Comparison of ENCODE assay signal across 2 cellular contexts in genomic region chr11:64001552-64002427, GRCh38.
TF ChIP-seq lines count a peak whose summit lies in the region.

No MANE protein-coding gene starts in this region.

TF ChIP-seq in WTC11, 78 proteins besides CTCF, POLR2A, EP300 and RAD21:
- TF ChIP-seq, protein P1, sequence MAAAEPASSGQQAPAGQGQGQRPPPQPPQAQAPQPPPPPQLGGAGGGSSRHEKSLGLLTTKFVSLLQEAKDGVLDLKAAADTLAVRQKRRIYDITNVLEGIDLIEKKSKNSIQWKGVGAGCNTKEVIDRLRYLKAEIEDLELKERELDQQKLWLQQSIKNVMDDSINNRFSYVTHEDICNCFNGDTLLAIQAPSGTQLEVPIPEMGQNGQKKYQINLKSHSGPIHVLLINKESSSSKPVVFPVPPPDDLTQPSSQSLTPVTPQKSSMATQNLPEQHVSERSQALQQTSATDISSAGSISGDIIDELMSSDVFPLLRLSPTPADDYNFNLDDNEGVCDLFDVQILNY (CRISPR knock-in tag; IDR thresholded peaks at IDR 0.05), result no peak
- TF ChIP-seq, protein P2, sequence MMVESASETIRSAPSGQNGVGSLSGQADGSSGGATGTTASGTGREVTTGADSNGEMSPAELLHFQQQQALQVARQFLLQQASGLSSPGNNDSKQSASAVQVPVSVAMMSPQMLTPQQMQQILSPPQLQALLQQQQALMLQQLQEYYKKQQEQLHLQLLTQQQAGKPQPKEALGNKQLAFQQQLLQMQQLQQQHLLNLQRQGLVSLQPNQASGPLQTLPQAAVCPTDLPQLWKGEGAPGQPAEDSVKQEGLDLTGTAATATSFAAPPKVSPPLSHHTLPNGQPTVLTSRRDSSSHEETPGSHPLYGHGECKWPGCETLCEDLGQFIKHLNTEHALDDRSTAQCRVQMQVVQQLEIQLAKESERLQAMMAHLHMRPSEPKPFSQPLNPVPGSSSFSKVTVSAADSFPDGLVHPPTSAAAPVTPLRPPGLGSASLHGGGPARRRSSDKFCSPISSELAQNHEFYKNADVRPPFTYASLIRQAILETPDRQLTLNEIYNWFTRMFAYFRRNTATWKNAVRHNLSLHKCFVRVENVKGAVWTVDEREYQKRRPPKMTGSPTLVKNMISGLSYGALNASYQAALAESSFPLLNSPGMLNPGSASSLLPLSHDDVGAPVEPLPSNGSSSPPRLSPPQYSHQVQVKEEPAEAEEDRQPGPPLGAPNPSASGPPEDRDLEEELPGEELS (CRISPR knock-in tag; IDR thresholded peaks at IDR 0.05), result no peak
- no peak for TF ChIP-seq GRHL2 (CRISPR knock-in tag; IDR thresholded peaks at IDR 0.05; ENCODE audit: insufficient replicate concordance, severe bottlenecking)
- TF ChIP-seq CREM (CRISPR knock-in tag; IDR thresholded peaks at IDR 0.05), result no peak
- TF ChIP-seq E2F4 (CRISPR knock-in tag; IDR thresholded peaks at IDR 0.05; ENCODE audit: borderline replicate concordance, low read depth), result no peak
- no peak for TF ChIP-seq JAZF1 (CRISPR knock-in tag; IDR thresholded peaks at IDR 0.05)
- no peak for TF ChIP-seq FOXJ3 (CRISPR knock-in tag; IDR thresholded peaks at IDR 0.05; ENCODE audit: borderline replicate concordance)
- TF ChIP-seq NR2C2 (CRISPR knock-in tag; IDR thresholded peaks at IDR 0.05), result no peak
- no peak for TF ChIP-seq ESRRA (CRISPR knock-in tag; IDR thresholded peaks at IDR 0.05; ENCODE audit: borderline replicate concordance)
- TF ChIP-seq SP1 (CRISPR knock-in tag; conservative IDR thresholded peaks at IDR 0.05), result no peak
- TF ChIP-seq NFE2L1 (CRISPR knock-in tag; IDR thresholded peaks at IDR 0.05), result no peak
- TF ChIP-seq, protein P3, sequence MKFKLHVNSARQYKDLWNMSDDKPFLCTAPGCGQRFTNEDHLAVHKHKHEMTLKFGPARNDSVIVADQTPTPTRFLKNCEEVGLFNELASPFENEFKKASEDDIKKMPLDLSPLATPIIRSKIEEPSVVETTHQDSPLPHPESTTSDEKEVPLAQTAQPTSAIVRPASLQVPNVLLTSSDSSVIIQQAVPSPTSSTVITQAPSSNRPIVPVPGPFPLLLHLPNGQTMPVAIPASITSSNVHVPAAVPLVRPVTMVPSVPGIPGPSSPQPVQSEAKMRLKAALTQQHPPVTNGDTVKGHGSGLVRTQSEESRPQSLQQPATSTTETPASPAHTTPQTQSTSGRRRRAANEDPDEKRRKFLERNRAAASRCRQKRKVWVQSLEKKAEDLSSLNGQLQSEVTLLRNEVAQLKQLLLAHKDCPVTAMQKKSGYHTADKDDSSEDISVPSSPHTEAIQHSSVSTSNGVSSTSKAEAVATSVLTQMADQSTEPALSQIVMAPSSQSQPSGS (CRISPR knock-in tag; IDR thresholded peaks at IDR 0.05; ENCODE audit: borderline replicate concordance, low read depth), result no peak
- no peak for TF ChIP-seq PRRX2 (CRISPR knock-in tag; IDR thresholded peaks at IDR 0.05)
- TF ChIP-seq NR3C1 (CRISPR knock-in tag; conservative IDR thresholded peaks at IDR 0.05; ENCODE audit: low read depth), result no peak
- TF ChIP-seq MXD4 (CRISPR knock-in tag; IDR thresholded peaks at IDR 0.05; ENCODE audit: borderline replicate concordance), result no peak
- no peak for TF ChIP-seq SOX15 (CRISPR knock-in tag; IDR thresholded peaks at IDR 0.05)

TF ChIP-seq in HepG2, 621 proteins besides CTCF, POLR2A, EP300 and RAD21:
- TF ChIP-seq ZNF615 (CRISPR knock-in tag; IDR thresholded peaks at IDR 0.05; ENCODE audit: borderline replicate concordance) (no peak), IRF1 (CRISPR knock-in tag; IDR thresholded peaks at IDR 0.05; ENCODE audit: low read depth) (no peak), ZNF629 (CRISPR knock-in tag; conservative IDR thresholded peaks at IDR 0.05) (peak; percentile 93), NFKBIZ (CRISPR knock-in tag; IDR thresholded peaks at IDR 0.05) (no peak), AGO2 (optimal IDR thresholded peaks at IDR 0.05; ENCODE audit: low read depth, low read length) (peak; percentile 76), ZMYM3 (CRISPR knock-in tag; IDR thresholded peaks at IDR 0.05) (peak; percentile 57; the same call in 1 of the 2 replicates), ADNP (CRISPR knock-in tag; IDR thresholded peaks at IDR 0.05) (peak; percentile 39; the same call in 1 of the 2 replicates)
